8 cellular contexts compared by ENCODE assay signal in the genomic region with DNA sequence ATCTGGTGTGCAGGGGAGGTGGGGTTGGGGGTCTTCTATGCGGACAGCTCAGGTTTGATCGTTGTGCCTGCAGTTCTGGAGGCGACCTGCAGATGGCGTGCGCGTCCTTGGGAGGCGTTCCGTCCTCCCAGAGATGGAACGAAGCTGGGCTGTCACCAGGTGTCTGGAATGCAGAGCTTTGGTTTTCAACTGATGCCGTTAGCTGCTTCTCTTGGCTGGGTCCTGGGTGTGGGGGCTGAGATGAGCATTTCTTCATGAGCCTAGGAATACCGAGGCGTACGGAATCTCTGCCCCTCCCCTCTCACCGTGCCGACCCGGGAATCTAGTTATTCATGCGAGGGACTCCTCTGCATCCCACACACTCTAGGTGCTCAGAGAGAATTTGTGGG.
DNase-seq lines count a peak whose midpoint lies in the region; ATAC-seq and TF ChIP-seq lines count a peak whose summit lies in the region.

No MANE protein-coding gene starts in this region.

- no peaks in the 10 kb centered on the region for H3K79me1 ChIP-seq in H9 (ENCODE audit: insufficient read depth, low read depth, low read length, poor library complexity, severe bottlenecking)

- POLR2A ChIA-PET in naive thymus-derived CD8-positive, alpha-beta T cell (lab: Charles Lee): interaction anchor here (0.6 to 0.8 kb wide), 2 partner anchors 393 to 523 kb away, joined by 3 read pairs; no protein-coding TSS in a partner anchor

- H3K18ac ChIP-seq in H9 (ENCODE audit: insufficient read length, low read depth, low read length): no peak overlapping the region

- no peak overlapping the region for H3K9ac ChIP-seq in H9 (ENCODE audit: extremely low read depth, insufficient read length, low read length)
- no peak overlapping the region for H3K9ac ChIP-seq in NT2/D1 (ENCODE audit: insufficient read length, low read depth)

- ATAC-seq in naive thymus-derived CD8-positive, alpha-beta T cell: peak; percentile 53
- no peak for ATAC-seq in HG03439 (IDR thresholded peaks at IDR 0.05; ENCODE audit: unreplicated experiment)

- no peak overlapping the region for H3K4me3 ChIP-seq in NT2/D1 (ENCODE audit: insufficient read length, low read depth)
- H3K4me3 ChIP-seq in esophagus squamous epithelium: peak overlapping the region in 1 of 4 donors; percentile 32

- no peak overlapping the region for H3K23ac ChIP-seq in H9 (ENCODE audit: insufficient read length, low read depth, low read length)

- H2BK20ac ChIP-seq in H9 (ENCODE audit: low read depth, low read length, poor library complexity, severe bottlenecking): no peak overlapping the region

- H3K27me3 ChIP-seq in H9 (ENCODE audit: insufficient read depth, low read length) (no peaks in the 10 kb centered on the region), NT2/D1 (ENCODE audit: insufficient read depth, insufficient read length) (no peaks in the 10 kb centered on the region), esophagus squamous epithelium (peaks cover 0 to 23% (median 0%) of the 10 kb centered on the region in 4 donors)

- no peak overlapping the region for H3K27ac ChIP-seq in H9 (ENCODE audit: insufficient read length, low read depth, low read length)
- no peak overlapping the region for H3K27ac ChIP-seq in esophagus squamous epithelium

- H3T11ph ChIP-seq in H9 (ENCODE audit: low read length): no peak overlapping the region

- H3K27ac Mint-ChIP-seq in H9: no peak overlapping the region
- H3K27ac Mint-ChIP-seq in naive thymus-derived CD8-positive, alpha-beta T cell: no peak overlapping the region

- H2BK120ac ChIP-seq in H9 (ENCODE audit: low read depth, low read length, poor library complexity, severe bottlenecking): no peak overlapping the region

- TF ChIP-seq CTCF in H9 (conservative IDR thresholded peaks at IDR 0.05): peak; percentile 95
- peak; percentile 57 to 96 (median 86) for TF ChIP-seq CTCF in esophagus squamous epithelium (IDR thresholded peaks at IDR 0.05)

- no peak overlapping the region for H3K4me2 ChIP-seq in H9 (ENCODE audit: insufficient read depth, insufficient read length, low read length)

- H3K9me3 ChIP-seq in H9 (ENCODE audit: control insufficient read depth, low read depth, low read length) (no peaks in the 10 kb centered on the region), NT2/D1 (ENCODE audit: insufficient read depth, low read length) (no peaks in the 10 kb centered on the region), esophagus squamous epithelium (no peaks in the 10 kb centered on the region)

- no peak overlapping the region for H2BK5ac ChIP-seq in H9 (ENCODE audit: insufficient read length, low read length)

- peaks cover 28% of the 10 kb centered on the region for H3K27me3 Mint-ChIP-seq in H9 (ENCODE audit: low read depth)
- peaks cover 2 to 18% (median 12%) of the 10 kb centered on the region in 5 donors for H3K27me3 Mint-ChIP-seq in naive thymus-derived CD8-positive, alpha-beta T cell

- peak; percentile 82 for DNase-seq in Ammon's horn (ENCODE audit: low spot score)
- peak; percentile 87 for DNase-seq in H9
- peak; percentile 63 for DNase-seq in NT2/D1 (ENCODE audit: low read depth, low spot score)
- peak; percentile 50 for DNase-seq in activated T-cell treated with anti-CD3 and anti-CD28 coated beads for 4 hours
- DNase-seq in esophagus squamous epithelium (lab: John Stamatoyannopoulos, UW): no peak
- DNase-seq in naive thymus-derived CD8-positive, alpha-beta T cell: peak; percentile 24 to 78 (median 56)
- peak; percentile 33 to 49 for DNase-seq in stimulated activated CD8-positive, alpha-beta memory T cell treated with anti-CD3 and anti-CD28 coated beads, Interleukin-7, amount 100 ng/mL, for 48 hours (ENCODE audit: extremely low read depth in 1 of 2, low read depth in 1 of 2)

- H2AFZ ChIP-seq in H9 (ENCODE audit: low read length): no peak overlapping the region

- H4K20me1 ChIP-seq in H9 (ENCODE audit: control insufficient read depth, insufficient read depth, insufficient read length): no peaks in the 10 kb centered on the region

- H3K4me1 Mint-ChIP-seq in H9: peaks cover 27 to 50% of the 10 kb centered on the region in 2 experiments
- peaks cover 2 to 14% (median 4%) of the 10 kb centered on the region in 4 donors for H3K4me1 Mint-ChIP-seq in naive thymus-derived CD8-positive, alpha-beta T cell

- H3K4me1 ChIP-seq in H9 (ENCODE audit: insufficient read depth, low read length) (no peaks in the 10 kb centered on the region), NT2/D1 (ENCODE audit: insufficient read depth, insufficient read length) (peaks cover 9% of the 10 kb centered on the region), esophagus squamous epithelium (peaks cover 0 to 9% (median 0%) of the 10 kb centered on the region in 3 donors)

- peak overlapping the region in 1 of 2 experiments; percentile 48; a peak in 1 of 5 replicates for H3K4me3 Mint-ChIP-seq in H9
- H3K4me3 Mint-ChIP-seq in naive thymus-derived CD8-positive, alpha-beta T cell: peak overlapping the region in 4 of 10 donors; percentile 8 to 63 (median 25)

- H4K8ac ChIP-seq in H9 (replicated peaks; ENCODE audit: insufficient read length, low read depth, low read length): no peak overlapping the region

- H4K5ac ChIP-seq in H9 (ENCODE audit: insufficient read length, low read depth, low read length): no peak overlapping the region

- no peak overlapping the region for H2BK12ac ChIP-seq in H9 (ENCODE audit: insufficient read length, low read depth, low read length)

- H3K4ac ChIP-seq in H9 (ENCODE audit: low read depth, low read length): no peak overlapping the region

- no peaks in the 10 kb centered on the region for H3K36me3 Mint-ChIP-seq in H9 (ENCODE audit: insufficient read depth in 1 of 3, low read depth in 3 of 3)
- H3K36me3 Mint-ChIP-seq in naive thymus-derived CD8-positive, alpha-beta T cell: no peaks in the 10 kb centered on the region

- no peaks in the 10 kb centered on the region for H3K36me3 ChIP-seq in NT2/D1 (ENCODE audit: insufficient read depth, insufficient read length, low read length)
- no peaks in the 10 kb centered on the region for H3K36me3 ChIP-seq in esophagus squamous epithelium

- no peak overlapping the region for H4K91ac ChIP-seq in H9 (ENCODE audit: insufficient read length, low read depth, low read length)

- TF ChIP-seq POLR2A in esophagus squamous epithelium (IDR thresholded peaks at IDR 0.05): no peak

- no peak overlapping the region for H3K14ac ChIP-seq in H9 (ENCODE audit: insufficient read depth, low read length)

- no peaks in the 10 kb centered on the region for H3K9me3 Mint-ChIP-seq in H9
- H3K9me3 Mint-ChIP-seq in naive thymus-derived CD8-positive, alpha-beta T cell: no peaks in the 10 kb centered on the region

- H2AK5ac ChIP-seq in H9 (ENCODE audit: insufficient read length, low read length): no peak overlapping the region

- no peaks in the 10 kb centered on the region for H3K79me2 ChIP-seq in H9 (ENCODE audit: insufficient read depth, low read length)

- no peak overlapping the region for H2BK15ac ChIP-seq in H9 (ENCODE audit: low read depth, low read length)

- WGBS in H9 (ENCODE audit: extremely low coverage, insufficient read length, low lambda C conversion rate): no CpG with 5 or more reads among the region's 17 CpGs
- 0 to 13% methylated on average over 2 to 3 of the region's 17 CpGs for WGBS in esophagus squamous epithelium, 2 donors

- no peaks in the 10 kb centered on the region for H3K23me2 ChIP-seq in H9 (ENCODE audit: insufficient read length, low read depth, low read length, poor library complexity, severe bottlenecking)

- no peak overlapping the region for H3K56ac ChIP-seq in H9 (ENCODE audit: insufficient read length, low read depth, low read length)

- intact Hi-C loops in esophagus squamous epithelium (cut with DNase I): loop anchor here (10.0 kb wide), 2 partner anchors 199 to 389 kb away; no protein-coding TSS in a partner anchor
